Comparison of ENCODE assay signal across 1 cellular context in the genomic region with DNA sequence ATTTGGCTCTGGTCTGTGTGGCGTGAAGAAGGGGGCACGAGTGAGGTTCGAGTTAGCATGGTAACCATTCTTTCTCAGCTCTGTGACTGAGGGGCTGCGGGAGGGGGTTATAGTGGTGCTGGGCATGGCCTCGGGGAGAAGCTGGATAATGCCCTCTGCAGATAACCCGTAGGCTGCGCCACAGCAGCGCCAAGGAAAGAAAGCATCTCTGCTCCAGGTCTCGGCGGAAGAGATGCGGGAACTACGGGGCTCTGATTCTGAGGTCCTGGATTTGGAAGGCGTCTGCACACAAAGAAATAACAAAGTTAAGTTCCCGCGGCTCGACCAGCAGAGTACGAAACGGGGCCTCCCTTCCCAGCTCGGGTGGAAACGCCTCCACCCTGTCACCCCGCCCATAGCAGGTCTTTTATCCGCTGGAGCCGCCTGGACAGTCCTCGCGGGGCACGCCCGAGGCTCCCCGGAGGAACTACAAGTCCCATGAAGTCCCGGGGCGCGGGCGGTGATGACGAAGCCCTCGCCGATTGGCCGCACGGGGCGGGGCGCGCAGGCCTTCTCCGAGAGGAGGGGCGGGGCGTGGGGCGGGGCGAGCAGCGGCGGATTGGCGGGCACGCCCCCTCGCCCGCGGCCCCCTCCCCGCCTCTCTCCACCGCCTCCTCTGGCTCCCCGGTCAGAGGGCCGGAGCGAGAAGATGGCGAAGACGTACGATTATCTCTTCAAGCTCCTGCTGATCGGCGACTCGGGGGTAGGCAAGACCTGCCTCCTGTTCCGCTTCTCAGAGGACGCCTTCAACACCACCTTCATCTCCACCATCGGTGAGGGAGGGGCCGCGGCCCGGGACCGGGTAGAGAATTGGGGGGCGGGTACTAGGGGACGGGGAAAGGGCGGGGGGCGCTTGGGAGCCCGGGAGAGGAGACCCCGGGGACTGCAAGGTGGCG.
TF ChIP-seq lines count a peak whose summit lies in the region.

Gene RAB8B (plus strand): TSS at position 670 of the 935 bp plus-strand sequence. CDS start 19 bp downstream, at position 689.

TF ChIP-seq in HepG2, 621 proteins besides CTCF, POLR2A, EP300 and RAD21 (continued from another document and continues in another):
- TF ChIP-seq, protein P1, sequence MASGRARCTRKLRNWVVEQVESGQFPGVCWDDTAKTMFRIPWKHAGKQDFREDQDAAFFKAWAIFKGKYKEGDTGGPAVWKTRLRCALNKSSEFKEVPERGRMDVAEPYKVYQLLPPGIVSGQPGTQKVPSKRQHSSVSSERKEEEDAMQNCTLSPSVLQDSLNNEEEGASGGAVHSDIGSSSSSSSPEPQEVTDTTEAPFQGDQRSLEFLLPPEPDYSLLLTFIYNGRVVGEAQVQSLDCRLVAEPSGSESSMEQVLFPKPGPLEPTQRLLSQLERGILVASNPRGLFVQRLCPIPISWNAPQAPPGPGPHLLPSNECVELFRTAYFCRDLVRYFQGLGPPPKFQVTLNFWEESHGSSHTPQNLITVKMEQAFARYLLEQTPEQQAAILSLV (CRISPR knock-in tag; IDR thresholded peaks at IDR 0.05; ENCODE audit: borderline replicate concordance), result no peak
- peak; percentile 42; the same call in 1 of the 2 replicates for TF ChIP-seq RBFOX2 (IDR thresholded peaks at IDR 0.05; ENCODE audit: low read depth, low read length)
- TF ChIP-seq, protein P2, sequence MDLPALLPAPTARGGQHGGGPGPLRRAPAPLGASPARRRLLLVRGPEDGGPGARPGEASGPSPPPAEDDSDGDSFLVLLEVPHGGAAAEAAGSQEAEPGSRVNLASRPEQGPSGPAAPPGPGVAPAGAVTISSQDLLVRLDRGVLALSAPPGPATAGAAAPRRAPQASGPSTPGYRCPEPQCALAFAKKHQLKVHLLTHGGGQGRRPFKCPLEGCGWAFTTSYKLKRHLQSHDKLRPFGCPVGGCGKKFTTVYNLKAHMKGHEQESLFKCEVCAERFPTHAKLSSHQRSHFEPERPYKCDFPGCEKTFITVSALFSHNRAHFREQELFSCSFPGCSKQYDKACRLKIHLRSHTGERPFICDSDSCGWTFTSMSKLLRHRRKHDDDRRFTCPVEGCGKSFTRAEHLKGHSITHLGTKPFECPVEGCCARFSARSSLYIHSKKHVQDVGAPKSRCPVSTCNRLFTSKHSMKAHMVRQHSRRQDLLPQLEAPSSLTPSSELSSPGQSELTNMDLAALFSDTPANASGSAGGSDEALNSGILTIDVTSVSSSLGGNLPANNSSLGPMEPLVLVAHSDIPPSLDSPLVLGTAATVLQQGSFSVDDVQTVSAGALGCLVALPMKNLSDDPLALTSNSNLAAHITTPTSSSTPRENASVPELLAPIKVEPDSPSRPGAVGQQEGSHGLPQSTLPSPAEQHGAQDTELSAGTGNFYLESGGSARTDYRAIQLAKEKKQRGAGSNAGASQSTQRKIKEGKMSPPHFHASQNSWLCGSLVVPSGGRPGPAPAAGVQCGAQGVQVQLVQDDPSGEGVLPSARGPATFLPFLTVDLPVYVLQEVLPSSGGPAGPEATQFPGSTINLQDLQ (CRISPR knock-in tag; IDR thresholded peaks at IDR 0.05), result 0 out of 2 replicates have a peak, but pooled peaks have one; percentile 36
- no peak for TF ChIP-seq TBX3 (IDR thresholded peaks at IDR 0.05; ENCODE audit: borderline replicate concordance)
- peak; percentile 44; the same call in 1 of the 2 replicates for TF ChIP-seq MAZ (IDR thresholded peaks at IDR 0.05; ENCODE audit: borderline replicate concordance, low read depth, low read length)
- TF ChIP-seq MAZ (CRISPR knock-in tag; IDR thresholded peaks at IDR 0.05; ENCODE audit: low read depth), result peak; percentile 57; the same call in 1 of the 2 replicates
- TF ChIP-seq TBL1XR1 (IDR thresholded peaks at IDR 0.05; ENCODE audit: borderline replicate concordance, low read length, partially characterized antibody), result peak; percentile 21
- TF ChIP-seq SUZ12 (IDR thresholded peaks at IDR 0.05; ENCODE audit: low read depth, low read length), result peak; percentile 59; the same call in 1 of the 2 replicates
- peak; percentile 59; the same call in 1 of the 2 replicates for TF ChIP-seq TFDP2 (CRISPR knock-in tag; IDR thresholded peaks at IDR 0.05)
- TF ChIP-seq ETV5 (CRISPR knock-in tag; IDR thresholded peaks at IDR 0.05; ENCODE audit: borderline replicate concordance), result peak; percentile 10; the same call in 1 of the 2 replicates
- peak; percentile 99 for TF ChIP-seq THAP11 (CRISPR knock-in tag; IDR thresholded peaks at IDR 0.05)
- TF ChIP-seq, protein P3, sequence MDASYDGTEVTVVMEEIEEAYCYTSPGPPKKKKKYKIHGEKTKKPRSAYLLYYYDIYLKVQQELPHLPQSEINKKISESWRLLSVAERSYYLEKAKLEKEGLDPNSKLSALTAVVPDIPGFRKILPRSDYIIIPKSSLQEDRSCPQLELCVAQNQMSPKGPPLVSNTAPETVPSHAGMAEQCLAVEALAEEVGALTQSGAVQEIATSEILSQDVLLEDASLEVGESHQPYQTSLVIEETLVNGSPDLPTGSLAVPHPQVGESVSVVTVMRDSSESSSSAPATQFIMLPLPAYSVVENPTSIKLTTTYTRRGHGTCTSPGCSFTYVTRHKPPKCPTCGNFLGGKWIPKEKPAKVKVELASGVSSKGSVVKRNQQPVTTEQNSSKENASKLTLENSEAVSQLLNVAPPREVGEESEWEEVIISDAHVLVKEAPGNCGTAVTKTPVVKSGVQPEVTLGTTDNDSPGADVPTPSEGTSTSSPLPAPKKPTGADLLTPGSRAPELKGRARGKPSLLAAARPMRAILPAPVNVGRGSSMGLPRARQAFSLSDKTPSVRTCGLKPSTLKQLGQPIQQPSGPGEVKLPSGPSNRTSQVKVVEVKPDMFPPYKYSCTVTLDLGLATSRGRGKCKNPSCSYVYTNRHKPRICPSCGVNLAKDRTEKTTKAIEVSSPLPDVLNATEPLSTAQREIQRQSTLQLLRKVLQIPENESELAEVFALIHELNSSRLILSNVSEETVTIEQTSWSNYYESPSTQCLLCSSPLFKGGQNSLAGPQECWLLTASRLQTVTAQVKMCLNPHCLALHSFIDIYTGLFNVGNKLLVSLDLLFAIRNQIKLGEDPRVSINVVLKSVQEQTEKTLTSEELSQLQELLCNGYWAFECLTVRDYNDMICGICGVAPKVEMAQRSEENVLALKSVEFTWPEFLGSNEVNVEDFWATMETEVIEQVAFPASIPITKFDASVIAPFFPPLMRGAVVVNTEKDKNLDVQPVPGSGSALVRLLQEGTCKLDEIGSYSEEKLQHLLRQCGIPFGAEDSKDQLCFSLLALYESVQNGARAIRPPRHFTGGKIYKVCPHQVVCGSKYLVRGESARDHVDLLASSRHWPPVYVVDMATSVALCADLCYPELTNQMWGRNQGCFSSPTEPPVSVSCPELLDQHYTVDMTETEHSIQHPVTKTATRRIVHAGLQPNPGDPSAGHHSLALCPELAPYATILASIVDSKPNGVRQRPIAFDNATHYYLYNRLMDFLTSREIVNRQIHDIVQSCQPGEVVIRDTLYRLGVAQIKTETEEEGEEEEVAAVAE (CRISPR knock-in tag; IDR thresholded peaks at IDR 0.05; ENCODE audit: borderline replicate concordance), result 0 out of 2 replicates have a peak, but pooled peaks have one; percentile 44
- 0 out of 2 replicates have a peak, but pooled peaks have one; percentile 22 for TF ChIP-seq ZNF670 (CRISPR knock-in tag; IDR thresholded peaks at IDR 0.05; ENCODE audit: borderline replicate concordance)
- no peak for TF ChIP-seq IRF1 (CRISPR knock-in tag; IDR thresholded peaks at IDR 0.05; ENCODE audit: low read depth)
- TF ChIP-seq RFXAP (CRISPR knock-in tag; IDR thresholded peaks at IDR 0.05; ENCODE audit: borderline replicate concordance), result 0 out of 2 replicates have a peak, but pooled peaks have one; percentile 35
- TF ChIP-seq, protein P4, sequence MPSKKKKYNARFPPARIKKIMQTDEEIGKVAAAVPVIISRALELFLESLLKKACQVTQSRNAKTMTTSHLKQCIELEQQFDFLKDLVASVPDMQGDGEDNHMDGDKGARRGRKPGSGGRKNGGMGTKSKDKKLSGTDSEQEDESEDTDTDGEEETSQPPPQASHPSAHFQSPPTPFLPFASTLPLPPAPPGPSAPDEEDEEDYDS (CRISPR knock-in tag; IDR thresholded peaks at IDR 0.05), result peak; percentile 30; the same call in 1 of the 2 replicates
- peak; percentile 79 for TF ChIP-seq HDAC1 (CRISPR knock-in tag; IDR thresholded peaks at IDR 0.05)
- TF ChIP-seq TAF1 (CRISPR knock-in tag; IDR thresholded peaks at IDR 0.05), result peak; percentile 40
- no peak for TF ChIP-seq ZNF619 (CRISPR knock-in tag; IDR thresholded peaks at IDR 0.05)
- no peak for TF ChIP-seq ZNF713 (CRISPR knock-in tag; IDR thresholded peaks at IDR 0.05)
- peak; percentile 27 for TF ChIP-seq XRCC5 (optimal IDR thresholded peaks at IDR 0.05; ENCODE audit: low read length)
- peak; percentile 47; the same call in 1 of the 2 replicates for TF ChIP-seq ZMAT3 (CRISPR knock-in tag; conservative IDR thresholded peaks at IDR 0.05)
- TF ChIP-seq KDM3A (CRISPR knock-in tag; IDR thresholded peaks at IDR 0.05; ENCODE audit: low read depth), result no peak
- TF ChIP-seq, protein P5, sequence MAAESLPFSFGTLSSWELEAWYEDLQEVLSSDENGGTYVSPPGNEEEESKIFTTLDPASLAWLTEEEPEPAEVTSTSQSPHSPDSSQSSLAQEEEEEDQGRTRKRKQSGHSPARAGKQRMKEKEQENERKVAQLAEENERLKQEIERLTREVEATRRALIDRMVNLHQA (CRISPR knock-in tag; IDR thresholded peaks at IDR 0.05), result no peak
- peak; percentile 53 for TF ChIP-seq ARNTL (CRISPR knock-in tag; IDR thresholded peaks at IDR 0.05)
- no peak for TF ChIP-seq DZIP1 (CRISPR knock-in tag; IDR thresholded peaks at IDR 0.05)
- TF ChIP-seq JUN (CRISPR knock-in tag; IDR thresholded peaks at IDR 0.05), result 0 out of 2 replicates have a peak, but pooled peaks have one; percentile 12
- TF ChIP-seq CREB1 (IDR thresholded peaks at IDR 0.05), result peak; percentile 90
- peak; percentile 95 for TF ChIP-seq CREB1 (CRISPR knock-in tag; IDR thresholded peaks at IDR 0.05)
- 0 out of 2 replicates have a peak, but pooled peaks have one; percentile 25 for TF ChIP-seq ZNF761 (CRISPR knock-in tag; conservative IDR thresholded peaks at IDR 0.05)
- no peak for TF ChIP-seq ATF7 (IDR thresholded peaks at IDR 0.05)
- 0 out of 2 replicates have a peak, but pooled peaks have one; percentile 22 for TF ChIP-seq ATF7 (CRISPR knock-in tag; IDR thresholded peaks at IDR 0.05)
- no peak for TF ChIP-seq SKI (IDR thresholded peaks at IDR 0.05; ENCODE audit: partially characterized antibody)
- 0 out of 2 replicates have a peak, but pooled peaks have one; percentile 52 for TF ChIP-seq TARDBP (CRISPR knock-in tag; IDR thresholded peaks at IDR 0.05)
- TF ChIP-seq, protein P6, sequence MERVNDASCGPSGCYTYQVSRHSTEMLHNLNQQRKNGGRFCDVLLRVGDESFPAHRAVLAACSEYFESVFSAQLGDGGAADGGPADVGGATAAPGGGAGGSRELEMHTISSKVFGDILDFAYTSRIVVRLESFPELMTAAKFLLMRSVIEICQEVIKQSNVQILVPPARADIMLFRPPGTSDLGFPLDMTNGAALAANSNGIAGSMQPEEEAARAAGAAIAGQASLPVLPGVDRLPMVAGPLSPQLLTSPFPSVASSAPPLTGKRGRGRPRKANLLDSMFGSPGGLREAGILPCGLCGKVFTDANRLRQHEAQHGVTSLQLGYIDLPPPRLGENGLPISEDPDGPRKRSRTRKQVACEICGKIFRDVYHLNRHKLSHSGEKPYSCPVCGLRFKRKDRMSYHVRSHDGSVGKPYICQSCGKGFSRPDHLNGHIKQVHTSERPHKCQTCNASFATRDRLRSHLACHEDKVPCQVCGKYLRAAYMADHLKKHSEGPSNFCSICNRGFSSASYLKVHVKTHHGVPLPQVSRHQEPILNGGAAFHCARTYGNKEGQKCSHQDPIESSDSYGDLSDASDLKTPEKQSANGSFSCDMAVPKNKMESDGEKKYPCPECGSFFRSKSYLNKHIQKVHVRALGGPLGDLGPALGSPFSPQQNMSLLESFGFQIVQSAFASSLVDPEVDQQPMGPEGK (CRISPR knock-in tag; IDR thresholded peaks at IDR 0.05), result peak; percentile 75
- no peak for TF ChIP-seq ZNF841 (CRISPR knock-in tag; IDR thresholded peaks at IDR 0.05; ENCODE audit: borderline replicate concordance)
- no peak for TF ChIP-seq HNF4A (CRISPR knock-in tag; IDR thresholded peaks at IDR 0.05)
- TF ChIP-seq, protein P7, sequence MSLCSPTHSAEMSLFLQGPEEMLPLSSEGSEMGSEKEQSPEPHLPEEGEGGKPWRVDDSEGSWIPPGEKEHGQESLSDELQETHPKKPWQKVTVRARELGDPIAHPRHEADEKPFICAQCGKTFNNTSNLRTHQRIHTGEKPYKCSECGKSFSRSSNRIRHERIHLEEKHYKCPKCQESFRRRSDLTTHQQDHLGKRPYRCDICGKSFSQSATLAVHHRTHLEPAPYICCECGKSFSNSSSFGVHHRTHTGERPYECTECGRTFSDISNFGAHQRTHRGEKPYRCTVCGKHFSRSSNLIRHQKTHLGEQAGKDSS (CRISPR knock-in tag; IDR thresholded peaks at IDR 0.05; ENCODE audit: borderline replicate concordance, low read depth), result no peak
